ENCODE assay signal across 1 cellular context in genomic region chr1:9874959-9875635, GRCh38.
TF ChIP-seq lines count a peak whose summit lies in the region.

No MANE protein-coding gene starts in this region.

TF ChIP-seq in H1, 55 proteins besides CTCF, POLR2A, EP300 and RAD21 (continued from another document):
- no peak for TF ChIP-seq KDM5A (IDR thresholded peaks at IDR 0.05; ENCODE audit: low read length)
- TF ChIP-seq JUND (IDR thresholded peaks at IDR 0.05; ENCODE audit: low read length): no peak
- no peak for TF ChIP-seq MAFK (IDR thresholded peaks at IDR 0.05; ENCODE audit: low read depth, low read length)
- TF ChIP-seq SP4 (IDR thresholded peaks at IDR 0.05; ENCODE audit: low read length): peak; percentile 71; the same call in 1 of the 2 replicates
- no peak for TF ChIP-seq EZH2 (IDR thresholded peaks at IDR 0.05; ENCODE audit: low read depth, low read length, severe bottlenecking)
- TF ChIP-seq CREB1 (IDR thresholded peaks at IDR 0.05): peak; percentile 37; the same call in 1 of the 2 replicates
- TF ChIP-seq SP1 (IDR thresholded peaks at IDR 0.05; ENCODE audit: low read depth, low read length): peak; percentile 36; the same call in 1 of the 2 replicates
- no peak for TF ChIP-seq SAP30 (IDR thresholded peaks at IDR 0.05; ENCODE audit: insufficient read depth, insufficient replicate concordance, low read length)
- no peak for TF ChIP-seq POLR2AphosphoS5 (IDR thresholded peaks at IDR 0.05; ENCODE audit: low read depth, low read length)
- TF ChIP-seq CHD2 (IDR thresholded peaks at IDR 0.05; ENCODE audit: low read length): 0 out of 2 replicates have a peak, but pooled peaks have one; percentile 35
- 0 out of 2 replicates have a peak, but pooled peaks have one; percentile 31 for TF ChIP-seq YY1 (IDR thresholded peaks at IDR 0.05; ENCODE audit: low read depth, low read length)
- peak; percentile 54 for TF ChIP-seq ASH2L (IDR thresholded peaks at IDR 0.05; ENCODE audit: low read length)
